In the genomic region with DNA sequence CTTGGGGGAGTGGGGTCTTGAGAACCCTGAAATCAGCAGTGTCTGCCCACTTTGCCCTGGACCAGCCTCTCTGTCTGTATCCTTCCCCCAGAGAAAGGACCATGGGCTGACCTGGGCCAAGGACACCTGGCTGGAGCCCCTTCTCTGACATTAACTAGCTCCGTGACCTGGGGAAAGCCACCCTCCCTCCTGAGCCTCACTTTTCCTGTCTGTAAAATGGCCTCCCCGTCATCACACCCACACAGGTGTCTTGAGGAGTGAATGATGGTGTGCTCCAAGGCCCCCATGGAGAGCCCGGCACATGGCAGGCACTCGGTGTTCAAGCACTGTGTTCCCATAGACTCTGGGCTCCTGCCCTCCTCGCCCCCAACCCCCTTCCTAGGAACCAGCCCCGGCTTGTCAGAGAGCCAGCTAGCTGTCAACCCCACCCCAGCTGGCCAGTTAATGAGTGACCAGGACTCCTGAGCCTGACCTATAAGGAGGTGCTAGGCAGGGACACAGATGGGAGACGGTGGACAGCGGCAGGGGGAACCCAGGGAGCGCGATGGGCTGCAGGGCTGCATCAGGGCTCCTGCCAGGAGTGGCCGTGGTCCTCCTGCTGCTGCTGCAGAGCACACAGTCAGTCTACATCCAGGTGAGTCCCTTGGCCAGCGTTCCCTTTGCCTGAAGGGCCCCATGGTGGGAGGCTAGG, we compare ENCODE assay signal across 22 cellular contexts. TPM values are rescaled to one million over a fixed set of nuclear protein-coding genes. Genes with fewer than 3 reads are reported as not detected.
"Had no signal": no experiment of that assay in that cellular context is flagged by ENCODE, and none has a peak within 500 bp of the region (broad histone marks: within the 10 kb centered on the region; RNA-seq: fewer than 3 reads in every experiment).

A gene (plus strand): TSS at position 504 of the 691 bp plus-strand sequence. CDS start 41 bp downstream, at position 545.

- H3K4me3 ChIP-seq: esophagus muscularis mucosa, gastroesophageal sphincter, heart right ventricle, psoas muscle, smooth muscle cell, thyroid gland, vagina had no signal

- DNase-seq: activated CD4-positive, alpha-beta memory T cell treated with anti-CD3 and anti-CD28 coated beads for 36 hours; activated CD4-positive, alpha-beta T cell treated with anti-CD3 and anti-CD28 coated beads for 36 hours; activated T-cell treated with anti-CD3 and anti-CD28 coated beads for 4 hours; effector CD8-positive, alpha-beta T cell; immature natural killer cell; kidney glomerular epithelial cell; mesenchymal stem cell; nucleus accumbens; psoas muscle; right cardiac atrium; stimulated activated naive CD4-positive, alpha-beta T cell; T-helper 2 cell; thyroid gland had no signal

- H3K36me3 ChIP-seq: esophagus muscularis mucosa, gastroesophageal sphincter, heart right ventricle, thyroid gland, vagina had no signal

- H3K9me3 ChIP-seq: esophagus muscularis mucosa, gastroesophageal sphincter, heart right ventricle, psoas muscle, thyroid gland, vagina had no signal

- ATAC-seq: activated CD4-positive, alpha-beta T cell treated with anti-CD3 and anti-CD28 coated beads for 36 hours; gastroesophageal sphincter; natural killer cell treated with Interleukin-12 subunit alpha and Interleukin-12 subunit beta and Interleukin-15 and Interleukin-18, amount 100 ng/mL, for 72 hours had no signal

- H3K4me2 ChIP-seq: smooth muscle cell had no signal

- H3K27ac ChIP-seq: esophagus muscularis mucosa, gastroesophageal sphincter, psoas muscle, thyroid gland, vagina, VCaP had no signal

- H3K27me3 ChIP-seq: heart right ventricle, thyroid gland, vagina had no signal

- H3K4me1 ChIP-seq: esophagus muscularis mucosa, gastroesophageal sphincter, psoas muscle, thyroid gland, vagina had no signal

RNA-seq across cellular contexts. Expression of the gene that starts here (rescaled TPM):
- total RNA-seq: activated CD4-positive, alpha-beta memory T cell treated with anti-CD3 and anti-CD28 coated beads for 36 hours; activated CD4-positive, alpha-beta T cell treated with anti-CD3 and anti-CD28 coated beads for 36 hours; cerebellum; esophagus muscularis mucosa; gastroesophageal sphincter; natural killer cell treated with Interleukin-12 subunit alpha and Interleukin-12 subunit beta and Interleukin-15 and Interleukin-18, amount 100 ng/mL, for 72 hours; psoas muscle; right cardiac atrium; smooth muscle cell; subcutaneous adipose tissue; thyroid gland; vagina had no signal
- polyA plus RNA-seq: heart right ventricle, immature natural killer cell, right cardiac atrium, smooth muscle cell had no signal
